ENCODE assay signal across 16 cellular contexts in genomic region chr1:25034736-25035522, GRCh38.
DNase-seq lines count a peak whose midpoint lies in the region; ATAC-seq and TF ChIP-seq lines count a peak whose summit lies in the region.
"Had no signal": no experiment of that assay in that cellular context is flagged by ENCODE, and none has a peak within 500 bp of the region (broad histone marks: within the 10 kb centered on the region; RNA-seq: fewer than 3 reads in every experiment).

No MANE protein-coding gene starts in this region.

- H3K27me3 Mint-ChIP-seq in chondrocyte (ENCODE audit: low read depth), result peaks cover 4% of the 10 kb centered on the region
- no peaks in the 10 kb centered on the region for H3K27me3 Mint-ChIP-seq in stimulated activated naive B cell treated with anti-CD40 and anti-IgM and Interleukin-4, amounts not matched to agents 10 μg/mL and 1 μg/mL and 100 μg/mL, for 72 hours
- H3K27me3 Mint-ChIP-seq in activated CD4-positive, alpha-beta memory T cell treated with anti-CD3 and anti-CD28 coated beads, Interleukin-2, amount 10 ng/mL, durations not matched to agents 7 days and 5 days, result peaks cover 6% of the 10 kb centered on the region

- ATAC-seq in IMR-90 (ENCODE audit: low read depth) (no peak), Right ventricle myocardium inferior (no peak)
- ATAC-seq in stimulated activated naive B cell treated with anti-CD40 and anti-IgM and Interleukin-4, amounts not matched to agents 10 μg/mL and 1 μg/mL and 100 μg/mL, for 72 hours (replicated peaks), result no peak

- no peak for TF ChIP-seq CTCF in IMR-90 (conservative IDR thresholded peaks at IDR 0.05; ENCODE audit: low read depth, low read length)
- TF ChIP-seq CTCF in chondrocyte (IDR thresholded peaks at IDR 0.05), result no peak

- H2BK120ac ChIP-seq in IMR-90 (ENCODE audit: low read depth, low read length), result no peak overlapping the region

- H2AFZ ChIP-seq in IMR-90 (replicated peaks; ENCODE audit: low read length, poor library complexity), result peak overlapping the region; percentile 6

- no peaks in the 10 kb centered on the region for H3K79me1 ChIP-seq in IMR-90 (ENCODE audit: low read depth in 1 of 2, low read length in 2 of 2)

- dilution Hi-C loops in IMR-90 (cut with HindIII; ENCODE audit: low sequenced_read_pairs, unreplicated experiment), result no loop called here

- H4K91ac ChIP-seq in IMR-90 (ENCODE audit: insufficient read depth, low read depth, low read length), result no peak overlapping the region; the same call in 1 of the 2 replicates

- H3K4me1 Mint-ChIP-seq in chondrocyte (ENCODE audit: low read depth), result peaks cover 45% of the 10 kb centered on the region
- H3K4me1 Mint-ChIP-seq in stimulated activated naive B cell treated with anti-CD40 and anti-IgM and Interleukin-4, amounts not matched to agents 10 μg/mL and 1 μg/mL and 100 μg/mL, for 72 hours, result peaks cover 22 to 51% of the 10 kb centered on the region in 2 donors
- peaks cover 53% of the 10 kb centered on the region for H3K4me1 Mint-ChIP-seq in activated CD4-positive, alpha-beta memory T cell treated with anti-CD3 and anti-CD28 coated beads, Interleukin-2, amount 10 ng/mL, durations not matched to agents 7 days and 5 days

- H3K4me2 ChIP-seq in IMR-90 (ENCODE audit: low read depth, low read length), result no peak overlapping the region

- H4K20me1 ChIP-seq in IMR-90 (ENCODE audit: insufficient read depth, low read length), result no peaks in the 10 kb centered on the region

- no peak overlapping the region for H2BK15ac ChIP-seq in IMR-90 (ENCODE audit: low read depth, low read length)

- H3K36me3 ChIP-seq in IMR-90 (ENCODE audit: control insufficient read depth, insufficient read depth, low read length), result no peaks in the 10 kb centered on the region
- H3K36me3 ChIP-seq: adrenal gland had no signal

- H3K4me1 ChIP-seq in IMR-90 (ENCODE audit: control insufficient read depth, insufficient read depth, low read length), result no peaks in the 10 kb centered on the region
- H3K4me1 ChIP-seq: adrenal gland had no signal

- no peak overlapping the region for H3K56ac ChIP-seq in IMR-90 (ENCODE audit: extremely low read depth, insufficient read depth, low read length)

- BruUV-seq in IMR-90 (replicated peaks; lab: Mats Ljungman, UMichigan), result no TSS peak

- H3K27ac Mint-ChIP-seq in chondrocyte (ENCODE audit: unreplicated experiment), result no peak overlapping the region
- H3K27ac Mint-ChIP-seq in stimulated activated naive B cell treated with anti-CD40 and anti-IgM and Interleukin-4, amounts not matched to agents 10 μg/mL and 1 μg/mL and 100 μg/mL, for 72 hours, result peak overlapping the region; percentile 98
- no peak overlapping the region for H3K27ac Mint-ChIP-seq in activated CD4-positive, alpha-beta memory T cell treated with anti-CD3 and anti-CD28 coated beads, Interleukin-2, amount 10 ng/mL, durations not matched to agents 7 days and 5 days

- no peak overlapping the region for H2BK5ac ChIP-seq in IMR-90 (ENCODE audit: low read depth, low read length, poor library complexity, severe bottlenecking)

- H3K23ac ChIP-seq in IMR-90 (ENCODE audit: low read depth, low read length), result no peak overlapping the region

- no peak overlapping the region for H3K9ac ChIP-seq in IMR-90 (ENCODE audit: low read depth, low read length)

- TF ChIP-seq POLR2A in IMR-90 (IDR thresholded peaks at IDR 0.05; ENCODE audit: low read depth, low read length), result no peak

- H3K18ac ChIP-seq in IMR-90 (ENCODE audit: low read depth, low read length), result no peak overlapping the region

- intact Hi-C loops in IMR-90 (cut with micrococcal nuclease), result no loop called here
- intact Hi-C loops in Right ventricle myocardium inferior (cut with DNase I), result no loop called here

- H2BK20ac ChIP-seq in IMR-90 (ENCODE audit: low read depth, low read length), result peak overlapping the region; percentile 48; the same call in 1 of the 2 replicates

- H3K27ac ChIP-seq in IMR-90 (ENCODE audit: insufficient read depth, low read length), result no peak overlapping the region

- no peak for TF ChIP-seq RAD21 in IMR-90 (IDR thresholded peaks at IDR 0.05; ENCODE audit: low read length)

- POLR2A ChIA-PET in IMR-90 (lab: Charles Lee; ENCODE audit: unreplicated experiment), result no interaction called here
- POLR2A ChIA-PET in activated CD4-positive, alpha-beta memory T cell treated with anti-CD3 and anti-CD28 coated beads, Interleukin-2, amount 10 ng/mL, durations not matched to agents 7 days and 5 days (lab: Charles Lee), result interaction anchor here (1.2 to 8.5 kb wide), 5 partner anchors 13 to 70 kb away, joined by 3 to 137 read pairs (median 4); no protein-coding TSS in a partner anchor

- H3K4ac ChIP-seq in IMR-90 (ENCODE audit: low read depth, low read length), result no peak overlapping the region

- H2AK9ac ChIP-seq in IMR-90 (replicated peaks; ENCODE audit: low read depth, low read length, poor library complexity), result no peak overlapping the region

- no peak overlapping the region for H3K14ac ChIP-seq in IMR-90 (replicated peaks; ENCODE audit: low read depth, low read length)

- no CpG with 5 or more reads among the region's 14 CpGs for WGBS in IMR-90 (ENCODE audit: extremely low coverage in 2 of 2, insufficient read length in 1 of 2), 2 experiments

- H2AK5ac ChIP-seq in IMR-90 (ENCODE audit: low read depth, low read length), result peak overlapping the region; percentile 32

- H4K5ac ChIP-seq in IMR-90 (ENCODE audit: low read depth, low read length), result no peak overlapping the region

- DNase-seq in activated CD8-positive, alpha-beta memory T cell treated with anti-CD3 and anti-CD28 coated beads, Interleukin-2, amount 50 U/mL, for 48 hours, result peak; percentile 68
- no peak for DNase-seq in activated CD8-positive, alpha-beta memory T cell treated with anti-CD3 and anti-CD28 coated beads for 24 hours
- DNase-seq in IMR-90 (no peak), chondrocyte (ENCODE audit: low spot score) (peak; percentile 67), dermis blood vessel endothelial cell (no peak), Right ventricle myocardium inferior (ENCODE audit: missing footprints) (no peak)
- no peak for DNase-seq in stimulated activated naive B cell treated with anti-CD40 and anti-IgM and Interleukin-4, amounts not matched to agents 10 μg/mL and 1 μg/mL and 100 μg/mL, for 72 hours
- no peak for DNase-seq in activated CD4-positive, alpha-beta memory T cell treated with anti-CD3 and anti-CD28 coated beads, Interleukin-2, amount 10 ng/mL, durations not matched to agents 7 days and 5 days
- DNase-seq: effector CD8-positive, alpha-beta T cell; kidney glomerular epithelial cell; NCI-H1694 treated with DMSO at 0.1 percent for 48 hours; NCI-H510A; stimulated activated naive CD4-positive, alpha-beta T cell; T-helper 2 cell had no signal

- CTCF ChIA-PET in IMR-90 (lab: Yijun Ruan, JAX), result interaction anchor here (0.5 kb wide), 1 partner anchor 180 kb away, joined by 3 read pairs; no protein-coding TSS in a partner anchor
- CTCF ChIA-PET in activated CD4-positive, alpha-beta memory T cell treated with anti-CD3 and anti-CD28 coated beads, Interleukin-2, amount 10 ng/mL, durations not matched to agents 7 days and 5 days (lab: Charles Lee), result interaction anchor here (2.0 to 5.9 kb wide), 6 partner anchors 9 to 102 kb away, joined by 9 to 126 read pairs (median 36); no protein-coding TSS in a partner anchor

- H3K4me3 ChIP-seq in IMR-90 (ENCODE audit: insufficient read depth, low read depth, low read length), result no peak overlapping the region
- H3K4me3 ChIP-seq: adrenal gland, skin epidermis had no signal

- H3K27me3 ChIP-seq in IMR-90 (ENCODE audit: control insufficient read depth, insufficient read depth, low read length), result peaks cover 6% of the 10 kb centered on the region; the same call in 1 of the 2 replicates

- no peaks in the 10 kb centered on the region for H3K9me3 Mint-ChIP-seq in chondrocyte (ENCODE audit: low read depth)
- H3K9me3 Mint-ChIP-seq in stimulated activated naive B cell treated with anti-CD40 and anti-IgM and Interleukin-4, amounts not matched to agents 10 μg/mL and 1 μg/mL and 100 μg/mL, for 72 hours, result no peaks in the 10 kb centered on the region
- H3K9me3 Mint-ChIP-seq in activated CD4-positive, alpha-beta memory T cell treated with anti-CD3 and anti-CD28 coated beads, Interleukin-2, amount 10 ng/mL, durations not matched to agents 7 days and 5 days, result no peaks in the 10 kb centered on the region

- H3K9me1 ChIP-seq in IMR-90 (ENCODE audit: insufficient read depth, low read length), result peaks cover 6% of the 10 kb centered on the region; the same call in 1 of the 2 replicates

- no peak overlapping the region for H4K8ac ChIP-seq in IMR-90 (ENCODE audit: low read depth in 2 of 2, low read length in 2 of 2)

- H3K4me3 Mint-ChIP-seq in chondrocyte (ENCODE audit: unreplicated experiment), result no peak overlapping the region
- H3K4me3 Mint-ChIP-seq in stimulated activated naive B cell treated with anti-CD40 and anti-IgM and Interleukin-4, amounts not matched to agents 10 μg/mL and 1 μg/mL and 100 μg/mL, for 72 hours, result peak overlapping the region in 1 of 2 donors; percentile 85
- H3K4me3 Mint-ChIP-seq in activated CD4-positive, alpha-beta memory T cell treated with anti-CD3 and anti-CD28 coated beads, Interleukin-2, amount 10 ng/mL, durations not matched to agents 7 days and 5 days, result no peak overlapping the region

- no peaks in the 10 kb centered on the region for H3K9me3 ChIP-seq in IMR-90 (ENCODE audit: control insufficient read depth, insufficient read depth, low read length)
- H3K9me3 ChIP-seq: adrenal gland had no signal

- in situ Hi-C loops in IMR-90 (cut with MboI; ENCODE audit: low sequenced_read_pairs), result loop anchor here (5.0 kb wide), 1 partner anchor 93 kb away; no protein-coding TSS in a partner anchor

- no peaks in the 10 kb centered on the region for H3K36me3 Mint-ChIP-seq in chondrocyte (ENCODE audit: low read depth)
- H3K36me3 Mint-ChIP-seq in stimulated activated naive B cell treated with anti-CD40 and anti-IgM and Interleukin-4, amounts not matched to agents 10 μg/mL and 1 μg/mL and 100 μg/mL, for 72 hours, result peaks cover 21 to 28% of the 10 kb centered on the region in 2 donors
- H3K36me3 Mint-ChIP-seq in activated CD4-positive, alpha-beta memory T cell treated with anti-CD3 and anti-CD28 coated beads, Interleukin-2, amount 10 ng/mL, durations not matched to agents 7 days and 5 days (ENCODE audit: low read depth), result peaks cover 6% of the 10 kb centered on the region

TF ChIP-seq in IMR-90, 13 proteins besides CTCF, POLR2A, EP300 and RAD21 (continues in another document):
- TF ChIP-seq RCOR1 (IDR thresholded peaks at IDR 0.05; ENCODE audit: insufficient replicate concordance, low read length), result no peak
- no peak for TF ChIP-seq SMC3 (IDR thresholded peaks at IDR 0.05; ENCODE audit: low read depth, low read length)
- TF ChIP-seq FOS (IDR thresholded peaks at IDR 0.05; ENCODE audit: low read depth, low read length), result no peak
- no peak for TF ChIP-seq CHD1 (IDR thresholded peaks at IDR 0.05; ENCODE audit: low read depth, low read length)
- TF ChIP-seq MAZ (IDR thresholded peaks at IDR 0.05; ENCODE audit: borderline replicate concordance, low read depth, low read length), result no peak
- TF ChIP-seq BHLHE40 (IDR thresholded peaks at IDR 0.05; ENCODE audit: low read depth, low read length), result no peak
- no peak for TF ChIP-seq CEBPB (IDR thresholded peaks at IDR 0.05; ENCODE audit: low read depth, low read length)
- no peak for TF ChIP-seq NFE2L2 (IDR thresholded peaks at IDR 0.05; ENCODE audit: low read depth, low read length)
- no peak for TF ChIP-seq RFX5 (IDR thresholded peaks at IDR 0.05; ENCODE audit: low read depth, low read length)

Comparison
In these comparisons a context has a peak if more than half of its experiments do, and no peak if none do; other contexts are left out.
1. DNase-seq: peak in activated CD8-positive, alpha-beta memory T cell treated with anti-CD3 and anti-CD28 coated beads, Interleukin-2, amount 50 U/mL, for 48 hours (single experiment) and chondrocyte (single experiment); none in activated CD8-positive, alpha-beta memory T cell treated with anti-CD3 and anti-CD28 coated beads for 24 hours (single experiment), IMR-90 (single experiment), stimulated activated naive B cell treated with anti-CD40 and anti-IgM and Interleukin-4, amounts not matched to agents 10 μg/mL and 1 μg/mL and 100 μg/mL, for 72 hours (single experiment), dermis blood vessel endothelial cell (single experiment), activated CD4-positive, alpha-beta memory T cell treated with anti-CD3 and anti-CD28 coated beads, Interleukin-2, amount 10 ng/mL, durations not matched to agents 7 days and 5 days (single experiment) and Right ventricle myocardium inferior (single experiment).